Comparison of ENCODE assay signal across 1 cellular context in the genomic region with DNA sequence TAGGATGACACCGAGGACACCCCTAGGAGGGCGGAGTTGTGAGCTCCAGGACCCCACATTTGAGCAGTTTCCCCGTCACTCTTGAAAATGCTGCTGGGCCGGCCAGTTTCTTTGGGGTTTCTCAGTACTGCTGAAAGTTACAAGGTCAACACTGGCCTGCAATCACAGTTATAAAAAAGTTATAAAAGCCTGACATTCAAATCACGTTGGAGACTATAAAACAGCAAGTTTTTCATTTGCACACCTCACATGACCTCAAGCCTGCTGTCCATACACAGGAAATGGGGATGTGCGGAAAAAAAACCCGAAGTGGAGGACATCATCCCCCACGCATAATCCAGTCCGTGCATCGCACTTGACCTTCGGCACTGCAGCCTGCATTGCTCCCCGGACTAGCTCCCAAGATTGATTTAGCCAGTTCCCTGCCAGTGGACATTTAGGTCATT.
TF ChIP-seq lines count a peak whose summit lies in the region.

No MANE protein-coding gene starts in this region.

TF ChIP-seq in SK-N-SH, 30 proteins besides CTCF, POLR2A, EP300 and RAD21 (continued from another document):
- TF ChIP-seq IRF3 (IDR thresholded peaks at IDR 0.05; ENCODE audit: low read depth, low read length): no peak
- TF ChIP-seq, protein P1, sequence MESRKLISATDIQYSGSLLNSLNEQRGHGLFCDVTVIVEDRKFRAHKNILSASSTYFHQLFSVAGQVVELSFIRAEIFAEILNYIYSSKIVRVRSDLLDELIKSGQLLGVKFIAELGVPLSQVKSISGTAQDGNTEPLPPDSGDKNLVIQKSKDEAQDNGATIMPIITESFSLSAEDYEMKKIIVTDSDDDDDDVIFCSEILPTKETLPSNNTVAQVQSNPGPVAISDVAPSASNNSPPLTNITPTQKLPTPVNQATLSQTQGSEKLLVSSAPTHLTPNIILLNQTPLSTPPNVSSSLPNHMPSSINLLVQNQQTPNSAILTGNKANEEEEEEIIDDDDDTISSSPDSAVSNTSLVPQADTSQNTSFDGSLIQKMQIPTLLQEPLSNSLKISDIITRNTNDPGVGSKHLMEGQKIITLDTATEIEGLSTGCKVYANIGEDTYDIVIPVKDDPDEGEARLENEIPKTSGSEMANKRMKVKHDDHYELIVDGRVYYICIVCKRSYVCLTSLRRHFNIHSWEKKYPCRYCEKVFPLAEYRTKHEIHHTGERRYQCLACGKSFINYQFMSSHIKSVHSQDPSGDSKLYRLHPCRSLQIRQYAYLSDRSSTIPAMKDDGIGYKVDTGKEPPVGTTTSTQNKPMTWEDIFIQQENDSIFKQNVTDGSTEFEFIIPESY (IDR thresholded peaks at IDR 0.05; ENCODE audit: borderline replicate concordance, low read depth): no peak
TF ChIP-seq in SK-N-SH: peak in this region for 0.
